Comparison of ENCODE assay signal across 6 cellular contexts in genomic region chr21:22476214-22476613, GRCh38.
"Had no signal": no experiment of that assay in that cellular context is flagged by ENCODE, and none has a peak within 500 bp of the region (broad histone marks: within the 10 kb centered on the region; RNA-seq: fewer than 3 reads in every experiment).

No MANE protein-coding gene starts in this region.

- FAIRE-seq: HepG2, HTR-8/SVneo, K562 had no signal

- DNase-seq: IMR-90, KBM-7 had no signal

- H3K27ac ChIP-seq: HL-60 had no signal

- H3K4me3 ChIP-seq: K562 had no signal
